Comparison of ENCODE assay signal across 2 cellular contexts in genomic region chr18:12310762-12311161, GRCh38.
TF ChIP-seq lines count a peak whose summit lies in the region.

No MANE protein-coding gene starts in this region.

TF ChIP-seq in A549, 52 proteins besides CTCF, POLR2A, EP300 and RAD21:
- TF ChIP-seq, protein P1, sequence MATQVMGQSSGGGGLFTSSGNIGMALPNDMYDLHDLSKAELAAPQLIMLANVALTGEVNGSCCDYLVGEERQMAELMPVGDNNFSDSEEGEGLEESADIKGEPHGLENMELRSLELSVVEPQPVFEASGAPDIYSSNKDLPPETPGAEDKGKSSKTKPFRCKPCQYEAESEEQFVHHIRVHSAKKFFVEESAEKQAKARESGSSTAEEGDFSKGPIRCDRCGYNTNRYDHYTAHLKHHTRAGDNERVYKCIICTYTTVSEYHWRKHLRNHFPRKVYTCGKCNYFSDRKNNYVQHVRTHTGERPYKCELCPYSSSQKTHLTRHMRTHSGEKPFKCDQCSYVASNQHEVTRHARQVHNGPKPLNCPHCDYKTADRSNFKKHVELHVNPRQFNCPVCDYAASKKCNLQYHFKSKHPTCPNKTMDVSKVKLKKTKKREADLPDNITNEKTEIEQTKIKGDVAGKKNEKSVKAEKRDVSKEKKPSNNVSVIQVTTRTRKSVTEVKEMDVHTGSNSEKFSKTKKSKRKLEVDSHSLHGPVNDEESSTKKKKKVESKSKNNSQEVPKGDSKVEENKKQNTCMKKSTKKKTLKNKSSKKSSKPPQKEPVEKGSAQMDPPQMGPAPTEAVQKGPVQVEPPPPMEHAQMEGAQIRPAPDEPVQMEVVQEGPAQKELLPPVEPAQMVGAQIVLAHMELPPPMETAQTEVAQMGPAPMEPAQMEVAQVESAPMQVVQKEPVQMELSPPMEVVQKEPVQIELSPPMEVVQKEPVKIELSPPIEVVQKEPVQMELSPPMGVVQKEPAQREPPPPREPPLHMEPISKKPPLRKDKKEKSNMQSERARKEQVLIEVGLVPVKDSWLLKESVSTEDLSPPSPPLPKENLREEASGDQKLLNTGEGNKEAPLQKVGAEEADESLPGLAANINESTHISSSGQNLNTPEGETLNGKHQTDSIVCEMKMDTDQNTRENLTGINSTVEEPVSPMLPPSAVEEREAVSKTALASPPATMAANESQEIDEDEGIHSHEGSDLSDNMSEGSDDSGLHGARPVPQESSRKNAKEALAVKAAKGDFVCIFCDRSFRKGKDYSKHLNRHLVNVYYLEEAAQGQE (IDR thresholded peaks at IDR 0.05), result peak; percentile 52; the same call in 1 of the 2 replicates
- TF ChIP-seq ZSCAN20 (CRISPR knock-in tag; IDR thresholded peaks at IDR 0.05), result no peak

TF ChIP-seq in GM23338, 12 proteins besides CTCF, POLR2A, EP300 and RAD21 (continued from another document):
- TF ChIP-seq POLR2AphosphoS5 (IDR thresholded peaks at IDR 0.05; ENCODE audit: low read depth) (no peak), ETS1 (IDR thresholded peaks at IDR 0.05) (no peak), STAT1 (IDR thresholded peaks at IDR 0.05; ENCODE audit: unreplicated experiment) (no peak)
